ENCODE assay signal across 9 cellular contexts in genomic region chr9:14585730-14586473, GRCh38.
DNase-seq lines count a peak whose midpoint lies in the region; ATAC-seq and TF ChIP-seq lines count a peak whose summit lies in the region.
"Had no signal": no experiment of that assay in that cellular context is flagged by ENCODE, and none has a peak within 500 bp of the region (broad histone marks: within the 10 kb centered on the region; RNA-seq: fewer than 3 reads in every experiment).

No MANE protein-coding gene starts in this region.

- H3K27ac ChIP-seq in upper lobe of right lung (no peak overlapping the region), prostate gland (no peak overlapping the region)

- H3K4me3 ChIP-seq in upper lobe of right lung (no peak overlapping the region), prostate gland (no peak overlapping the region)

- no peaks in the 10 kb centered on the region for H3K9me3 ChIP-seq in upper lobe of right lung
- H3K9me3 ChIP-seq in prostate gland, result no peaks in the 10 kb centered on the region

- intact Hi-C loops in upper lobe of right lung (cut with DNase I), result no loop called here
- intact Hi-C loops in left cardiac atrium (cut with DNase I), result no loop called here
- intact Hi-C loops in prostate gland (cut with DNase I), result no loop called here

- H3K4me1 ChIP-seq in upper lobe of right lung (no peaks in the 10 kb centered on the region), prostate gland (replicated peaks) (no peaks in the 10 kb centered on the region)

- ATAC-seq in GM18861 (IDR thresholded peaks at IDR 0.05; ENCODE audit: unreplicated experiment), result peak; percentile 98
- ATAC-seq in GM21381 (IDR thresholded peaks at IDR 0.05; ENCODE audit: unreplicated experiment), result peak; percentile 99
- peak; percentile 99 for ATAC-seq in HG03196 (IDR thresholded peaks at IDR 0.05; ENCODE audit: unreplicated experiment)
- no peak for ATAC-seq in upper lobe of right lung
- ATAC-seq in left cardiac atrium, result no peak

- no peaks in the 10 kb centered on the region for H3K36me3 ChIP-seq in upper lobe of right lung
- H3K36me3 ChIP-seq in prostate gland, result no peaks in the 10 kb centered on the region

- WGBS in prostate gland, result 72% methylated on average over 8 of the region's 8 CpGs

- TF ChIP-seq CTCF in upper lobe of right lung (IDR thresholded peaks at IDR 0.05) (no peak), prostate gland (IDR thresholded peaks at IDR 0.05) (no peak)

- no peaks in the 10 kb centered on the region for H3K27me3 ChIP-seq in upper lobe of right lung
- no peaks in the 10 kb centered on the region for H3K27me3 ChIP-seq in prostate gland (replicated peaks; ENCODE audit: insufficient read depth)

- TF ChIP-seq POLR2A in prostate gland (IDR thresholded peaks at IDR 0.05), result no peak

- peak; percentile 5 for DNase-seq in central memory CD4-positive, alpha-beta T cell
- DNase-seq in upper lobe of right lung (no peak), glomerular visceral epithelial cell (ENCODE audit: extremely low spot score) (no peak), left cardiac atrium (no peak), prostate gland (ENCODE audit: low spot score) (no peak)
- DNase-seq: NCI-H1930 had no signal

Comparison
In these comparisons a context has a peak if more than half of its experiments do, and no peak if none do; other contexts are left out.
1. ATAC-seq: peak in GM18861 (single experiment), GM21381 (single experiment) and HG03196 (single experiment); none in upper lobe of right lung (single experiment) and left cardiac atrium (0 of 2).